In the genomic region with DNA sequence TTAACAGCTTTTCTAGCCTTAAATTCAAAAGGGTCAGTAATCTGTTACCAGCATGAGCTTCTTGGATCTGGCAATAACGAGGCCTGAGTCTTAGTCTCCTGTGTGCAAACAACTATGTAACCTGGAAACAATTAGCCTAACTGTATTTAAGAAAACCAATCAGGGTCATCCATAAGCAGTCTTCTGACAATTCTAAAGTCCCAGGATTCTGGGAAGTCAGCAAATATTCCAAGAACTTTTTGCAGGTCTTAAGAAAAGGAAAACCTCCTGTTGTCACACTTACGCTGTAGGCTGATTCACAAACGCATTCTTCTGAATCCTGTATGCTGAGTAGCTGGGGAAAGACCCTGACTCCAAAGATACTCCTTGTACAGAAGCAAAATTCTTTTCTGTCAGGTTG, we compare ENCODE assay signal across 19 cellular contexts.
DNase-seq lines count a peak whose midpoint lies in the region; TF ChIP-seq lines count a peak whose summit lies in the region.
"Had no signal": no experiment of that assay in that cellular context is flagged by ENCODE, and none has a peak within 500 bp of the region (broad histone marks: within the 10 kb centered on the region; RNA-seq: fewer than 3 reads in every experiment).

No MANE protein-coding gene starts in this region.

- H3K4me3 Mint-ChIP-seq in CD8-positive, alpha-beta memory T cell, result no peak overlapping the region
- H3K4me3 Mint-ChIP-seq: activated CD4-positive, alpha-beta T cell treated with anti-CD3 and anti-CD28 coated beads, Interleukin-2, amount 10 ng/mL, durations not matched to agents 7 days and 5 days; activated naive CD4-positive, alpha-beta T cell treated with anti-CD3 and anti-CD28 coated beads, Interleukin-2, amount 10 ng/mL, durations not matched to agents 7 days and 5 days; CD4-positive, alpha-beta T cell had no signal

- 0 out of 2 replicates have a peak, but pooled peaks cover 22% of the 10 kb centered on the region for H3K4me1 ChIP-seq in GM23248 (ENCODE audit: insufficient read depth)
- H3K4me1 ChIP-seq in effector memory CD4-positive, alpha-beta T cell (ENCODE audit: control insufficient read depth, insufficient read depth, low read length, poor library complexity, severe bottlenecking), result no peaks in the 10 kb centered on the region
- no peaks in the 10 kb centered on the region for H3K4me1 ChIP-seq in CD8-positive, alpha-beta memory T cell (ENCODE audit: insufficient read depth, low read length)
- H3K4me1 ChIP-seq: breast epithelium had no signal

- POLR2A ChIA-PET in CD8-positive, alpha-beta memory T cell (lab: Charles Lee), result no interaction called here

- no peak overlapping the region for H3K4me3 ChIP-seq in GM23248
- H3K4me3 ChIP-seq in brain microvascular endothelial cell (ENCODE audit: low read depth, low read length), result no peak overlapping the region
- no peak overlapping the region for H3K4me3 ChIP-seq in retinal pigment epithelial cell (ENCODE audit: low read length)
- no peak overlapping the region for H3K4me3 ChIP-seq in H7 (ENCODE audit: insufficient read depth, low read depth, low read length)
- no peak overlapping the region for H3K4me3 ChIP-seq in effector memory CD4-positive, alpha-beta T cell (ENCODE audit: insufficient read depth, low read depth, low read length, poor library complexity, severe bottlenecking)
- H3K4me3 ChIP-seq in CD8-positive, alpha-beta memory T cell (ENCODE audit: low read length), result no peak overlapping the region
- H3K4me3 ChIP-seq: breast epithelium had no signal

- in situ Hi-C loops in GM23248 (cut with MboI), result no loop called here
- in situ Hi-C loops in brain microvascular endothelial cell (cut with HindIII; ENCODE audit: low pct_ligation_motif_present, low sequenced_read_pairs), result no loop called here

- H3K36me3 ChIP-seq in GM23248 (ENCODE audit: low read depth) (peaks cover 93% of the 10 kb centered on the region), brain microvascular endothelial cell (replicated peaks) (peaks cover 3% of the 10 kb centered on the region), H7 (replicated peaks; ENCODE audit: control insufficient read depth, insufficient read depth, low read length) (no peaks in the 10 kb centered on the region)
- no peaks in the 10 kb centered on the region for H3K36me3 ChIP-seq in effector memory CD4-positive, alpha-beta T cell (ENCODE audit: control insufficient read depth, insufficient read depth, low read length)
- no peaks in the 10 kb centered on the region for H3K36me3 ChIP-seq in CD8-positive, alpha-beta memory T cell (ENCODE audit: insufficient read depth, low read length)
- H3K36me3 ChIP-seq: breast epithelium had no signal

- peaks cover 67% of the 10 kb centered on the region for H3F3A ChIP-seq in GM23248 (ENCODE audit: insufficient read depth)

- no peaks in the 10 kb centered on the region for H3K4me1 Mint-ChIP-seq in CD8-positive, alpha-beta memory T cell
- H3K4me1 Mint-ChIP-seq: activated CD4-positive, alpha-beta T cell treated with anti-CD3 and anti-CD28 coated beads, Interleukin-2, amount 10 ng/mL, durations not matched to agents 7 days and 5 days; activated naive CD4-positive, alpha-beta T cell treated with anti-CD3 and anti-CD28 coated beads, Interleukin-2, amount 10 ng/mL, durations not matched to agents 7 days and 5 days had no signal

- H3K27me3 ChIP-seq in GM23248 (replicated peaks; ENCODE audit: insufficient read depth), result no peaks in the 10 kb centered on the region
- no peaks in the 10 kb centered on the region for H3K27me3 ChIP-seq in brain microvascular endothelial cell (replicated peaks)
- H3K27me3 ChIP-seq in H7 (ENCODE audit: control insufficient read depth, insufficient read depth, low read length), result no peaks in the 10 kb centered on the region
- no peaks in the 10 kb centered on the region for H3K27me3 ChIP-seq in effector memory CD4-positive, alpha-beta T cell (replicated peaks; ENCODE audit: control insufficient read depth, insufficient read depth, low read length, poor library complexity, severe bottlenecking)
- no peaks in the 10 kb centered on the region for H3K27me3 ChIP-seq in CD8-positive, alpha-beta memory T cell (ENCODE audit: insufficient read depth, low read length, poor library complexity, severe bottlenecking)
- H3K27me3 ChIP-seq: breast epithelium had no signal

- peaks cover 0 to 2% of the 10 kb centered on the region in 2 donors for H3K27me3 Mint-ChIP-seq in CD8-positive, alpha-beta memory T cell
- H3K27me3 Mint-ChIP-seq: activated naive CD4-positive, alpha-beta T cell treated with anti-CD3 and anti-CD28 coated beads, Interleukin-2, amount 10 ng/mL, durations not matched to agents 7 days and 5 days had no signal

- H4K20me1 ChIP-seq in GM23248 (ENCODE audit: insufficient read depth), result no peaks in the 10 kb centered on the region

- H3K36me3 Mint-ChIP-seq in CD8-positive, alpha-beta memory T cell, result no peaks in the 10 kb centered on the region
- H3K36me3 Mint-ChIP-seq: activated naive CD4-positive, alpha-beta T cell treated with anti-CD3 and anti-CD28 coated beads, Interleukin-2, amount 10 ng/mL, durations not matched to agents 7 days and 5 days had no signal

- H3K27ac Mint-ChIP-seq in CD8-positive, alpha-beta memory T cell, result no peak overlapping the region
- H3K27ac Mint-ChIP-seq: activated CD4-positive, alpha-beta T cell treated with anti-CD3 and anti-CD28 coated beads, Interleukin-2, amount 10 ng/mL, durations not matched to agents 7 days and 5 days; activated naive CD4-positive, alpha-beta T cell treated with anti-CD3 and anti-CD28 coated beads, Interleukin-2, amount 10 ng/mL, durations not matched to agents 7 days and 5 days; CD4-positive, alpha-beta T cell had no signal

- DNase-seq in GM23248 (no peak), brain microvascular endothelial cell (peak; percentile 71), iris pigment epithelial cell (ENCODE audit: low read depth) (peak; percentile 86), retinal pigment epithelial cell (ENCODE audit: low read depth) (peak; percentile 29), H7 (no peak)
- no peak for DNase-seq in stimulated activated CD4-positive, alpha-beta T cell treated with anti-CD3 and anti-CD28 coated beads, Interleukin-12 subunit alpha, Interleukin-12 subunit beta, amount 100 ng/mL, for 4 hours
- no peak for DNase-seq in effector memory CD4-positive, alpha-beta T cell
- no peak for DNase-seq in CD8-positive, alpha-beta memory T cell
- DNase-seq: activated CD4-positive, alpha-beta T cell treated with anti-CD3 and anti-CD28 coated beads, Interleukin-2, amount 10 ng/mL, durations not matched to agents 7 days and 5 days; activated naive CD4-positive, alpha-beta T cell treated with anti-CD3 and anti-CD28 coated beads, Interleukin-2, amount 10 ng/mL, durations not matched to agents 7 days and 5 days; CD4-positive, alpha-beta T cell; DMS79; KG1; NCI-H1048; NCI-H2107; NCI-H748 treated with DMSO at 0.1 percent for 48 hours; posterior cingulate gyrus; stimulated activated naive CD8-positive, alpha-beta T cell treated with anti-CD3 and anti-CD28 coated beads, Interleukin-15, Interleukin-2, amounts not matched to agents 100 U/mL and 50 U/mL, for 24 hours had no signal

- no peak overlapping the region for H3K4me2 ChIP-seq in GM23248 (ENCODE audit: unreplicated experiment)

- no peak for TF ChIP-seq CTCF in brain microvascular endothelial cell (IDR thresholded peaks at IDR 0.05; ENCODE audit: low read depth, low read length, missing control alignments)
- TF ChIP-seq CTCF in retinal pigment epithelial cell (conservative IDR thresholded peaks at IDR 0.05; ENCODE audit: low read depth, low read length), result no peak

- no peak overlapping the region for H3K9ac ChIP-seq in GM23248

- no peaks in the 10 kb centered on the region for H3K9me2 ChIP-seq in GM23248 (ENCODE audit: insufficient read depth)

- H2AFZ ChIP-seq in GM23248, result no peak overlapping the region

- H3K9me3 Mint-ChIP-seq in CD8-positive, alpha-beta memory T cell, result no peaks in the 10 kb centered on the region
- H3K9me3 Mint-ChIP-seq: activated CD4-positive, alpha-beta T cell treated with anti-CD3 and anti-CD28 coated beads, Interleukin-2, amount 10 ng/mL, durations not matched to agents 7 days and 5 days; activated naive CD4-positive, alpha-beta T cell treated with anti-CD3 and anti-CD28 coated beads, Interleukin-2, amount 10 ng/mL, durations not matched to agents 7 days and 5 days; CD4-positive, alpha-beta T cell had no signal

- peak overlapping the region; percentile 1; the same call in 1 of the 2 replicates for H3K27ac ChIP-seq in GM23248
- peak overlapping the region; percentile 42 for H3K27ac ChIP-seq in brain microvascular endothelial cell
- no peak overlapping the region for H3K27ac ChIP-seq in effector memory CD4-positive, alpha-beta T cell (ENCODE audit: insufficient read depth, low read length, poor library complexity, severe bottlenecking)
- no peak overlapping the region for H3K27ac ChIP-seq in CD8-positive, alpha-beta memory T cell (ENCODE audit: low read depth, low read length)
- H3K27ac ChIP-seq: breast epithelium had no signal

- no peaks in the 10 kb centered on the region for H3K9me3 ChIP-seq in GM23248 (ENCODE audit: low read depth)
- H3K9me3 ChIP-seq in effector memory CD4-positive, alpha-beta T cell (ENCODE audit: control insufficient read depth, low read length), result no peaks in the 10 kb centered on the region
- H3K9me3 ChIP-seq in CD8-positive, alpha-beta memory T cell (ENCODE audit: low read length), result no peaks in the 10 kb centered on the region
- H3K9me3 ChIP-seq: breast epithelium had no signal

- H3K79me2 ChIP-seq in GM23248 (ENCODE audit: insufficient read depth), result no peaks in the 10 kb centered on the region

- WGBS in GM23248 (ENCODE audit: low coverage in 1 of 2, low lambda C conversion rate in 2 of 2, missing lambda C conversion rate in 2 of 2), 2 experiments, result 66 to 67% methylated on average over 3 of the region's 3 CpGs

- CTCF ChIA-PET in CD8-positive, alpha-beta memory T cell (lab: Charles Lee), result no interaction called here

Comparison
In these comparisons a context has a peak if more than half of its experiments do, and no peak if none do; other contexts are left out.
1. DNase-seq: peak in brain microvascular endothelial cell (single experiment), iris pigment epithelial cell (single experiment) and retinal pigment epithelial cell (single experiment); none in GM23248 (single experiment), stimulated activated CD4-positive, alpha-beta T cell treated with anti-CD3 and anti-CD28 coated beads, Interleukin-12 subunit alpha, Interleukin-12 subunit beta, amount 100 ng/mL, for 4 hours (single experiment), H7 (single experiment), effector memory CD4-positive, alpha-beta T cell (0 of 3) and CD8-positive, alpha-beta memory T cell (0 of 5).
2. H3K27ac ChIP-seq: peak in GM23248 (single experiment) and brain microvascular endothelial cell (single experiment); none in effector memory CD4-positive, alpha-beta T cell (single experiment) and CD8-positive, alpha-beta memory T cell (single experiment).